8 cellular contexts compared by ENCODE assay signal in genomic region chr12:19382111-19382526, GRCh38. TPM values are rescaled to one million over a fixed set of nuclear protein-coding genes. Genes with fewer than 3 reads are reported as not detected.
DNase-seq lines count a peak whose midpoint lies in the region; ATAC-seq and TF ChIP-seq lines count a peak whose summit lies in the region.

No MANE protein-coding gene starts in this region.

- no peaks in the 10 kb centered on the region for H3K36me3 ChIP-seq in fibroblast of lung (ENCODE audit: control insufficient read depth, insufficient read depth, low read length)

- H3K79me2 ChIP-seq in fibroblast of lung (ENCODE audit: control insufficient read depth, insufficient read depth, low read length), result no peaks in the 10 kb centered on the region

- H3K4me3 ChIP-seq in AG04450 (ENCODE audit: low read depth, low read length), result no peak overlapping the region
- H3K4me3 ChIP-seq in fibroblast of lung (replicated peaks in 1 of 4; ENCODE audit: control extremely low read depth in 1 of 4, insufficient read depth in 1 of 4, low read depth in 3 of 4, low read length in 4 of 4), result no peak overlapping the region

- H4K20me1 ChIP-seq in fibroblast of lung (ENCODE audit: control insufficient read depth, extremely low read depth, insufficient read depth, low read length), result no peaks in the 10 kb centered on the region

- H3K27ac ChIP-seq in AG04450 (ENCODE audit: low read depth, low read length), result peak overlapping the region; percentile 78
- no peak overlapping the region for H3K27ac ChIP-seq in fibroblast of lung (ENCODE audit: insufficient read depth, low read length)

- no peak overlapping the region for H3K4me2 ChIP-seq in fibroblast of lung (ENCODE audit: extremely low read depth, insufficient read depth, low read length)

- peak; percentile 92 for ATAC-seq in GM19035 (IDR thresholded peaks at IDR 0.05; ENCODE audit: unreplicated experiment)
- ATAC-seq in HG03097 (IDR thresholded peaks at IDR 0.05; ENCODE audit: low FRiP score, unreplicated experiment), result peak; percentile 100

- H3K27me3 ChIP-seq in AG04450 (ENCODE audit: control insufficient read depth, insufficient read depth, low read length) (no peaks in the 10 kb centered on the region), fibroblast of lung (ENCODE audit: control insufficient read depth, insufficient read depth, low read length) (no peaks in the 10 kb centered on the region)

- H3K4me1 ChIP-seq in fibroblast of lung (ENCODE audit: control insufficient read depth, extremely low read depth, insufficient read depth, low read length), result no peaks in the 10 kb centered on the region

- CTCF ChIA-PET in AG04450 (lab: Charles Lee), result no interaction called here

- H3K9me3 ChIP-seq in AG04450 (ENCODE audit: control insufficient read depth, insufficient read depth, low read length), result no peaks in the 10 kb centered on the region; the same call in 1 of the 2 replicates
- no peaks in the 10 kb centered on the region for H3K9me3 ChIP-seq in fibroblast of lung (ENCODE audit: control insufficient read depth, insufficient read depth, low read depth, low read length)

- H2AFZ ChIP-seq in fibroblast of lung (ENCODE audit: low read length), result no peak overlapping the region

- no peak for DNase-seq in AG04450 (ENCODE audit: low read depth, low spot score)
- DNase-seq in UCSD-AML1 (lab: John Stamatoyannopoulos, UW; ENCODE audit: unreplicated experiment), result peak; percentile 13
- DNase-seq in fibroblast of lung (ENCODE audit: low read depth in 2 of 2), result peak; percentile 62 to 92
- peak; percentile 11 to 42 for DNase-seq in stimulated activated CD4-positive, alpha-beta T cell treated with anti-CD3 and anti-CD28 coated beads, Interleukin-4, amount 100 ng/mL, for 48 hours (ENCODE audit: low read depth in 2 of 2)
- DNase-seq in NCI-H774 (lab: John Stamatoyannopoulos, UW), result no peak
- DNase-seq in GM19240 (ENCODE audit: insufficient read length, low spot score), result no peak

- H3K9ac ChIP-seq in fibroblast of lung (ENCODE audit: insufficient read depth, low read length), result no peak overlapping the region

- POLR2A ChIA-PET in AG04450 (lab: Yijun Ruan, JAX), result interaction anchor here (0.6 kb wide), 2 partner anchors 8 to 16 kb away, joined by 4 read pairs; no protein-coding TSS in a partner anchor

- TF ChIP-seq CTCF in AG04450 (IDR thresholded peaks at IDR 0.05; ENCODE audit: low read depth, low read length) (no peak), fibroblast of lung (conservative IDR thresholded peaks at IDR 0.05 in 1 of 2, IDR thresholded peaks at IDR 0.05 in 1 of 2; ENCODE audit: low read depth in 1 of 2, low read length in 2 of 2) (no peak)

RNA-seq across cellular contexts. Expression of gene AEBP2, which starts 57.2 kb away (rescaled TPM):
- 18.8 and 19.1 TPM in 2 replicates for polyA plus RNA-seq in AG04450 (2011; rRNA removed)
- polyA minus RNA-seq in AG04450 (2011; rRNA and poly(A)+ RNA removed), result 14.2 and 20.0 TPM in 2 replicates
- total RNA-seq in fibroblast of lung, result 23.9 and 27.2 TPM in 2 replicates
- 15.5 and 15.6 TPM in 2 replicates for polyA plus RNA-seq in fibroblast of lung
- 26.8 and 29.0 TPM in 2 replicates for polyA plus RNA-seq in fibroblast of lung (2012)
- 9.2 and 12.7 TPM in 2 replicates for polyA minus RNA-seq in fibroblast of lung (ENCODE audit: low replicate concordance)

Comparison
In these comparisons a context has a peak if more than half of its experiments do, and no peak if none do; other contexts are left out.
1. DNase-seq: peak in UCSD-AML1 (single experiment), fibroblast of lung (2 of 2) and stimulated activated CD4-positive, alpha-beta T cell treated with anti-CD3 and anti-CD28 coated beads, Interleukin-4, amount 100 ng/mL, for 48 hours (2 of 2); none in AG04450 (single experiment), NCI-H774 (single experiment) and GM19240 (single experiment).